In genomic region chr9:113156880-113157279, GRCh38 we compare ENCODE assay signal across 15 cellular contexts. TPM values are rescaled to one million over a fixed set of nuclear protein-coding genes. Genes with fewer than 3 reads are reported as not detected.
DNase-seq lines count a peak whose midpoint lies in the region; ATAC-seq, FAIRE-seq and TF ChIP-seq lines count a peak whose summit lies in the region.
"Had no signal": no experiment of that assay in that cellular context is flagged by ENCODE, and none has a peak within 500 bp of the region (broad histone marks: within the 10 kb centered on the region; RNA-seq: fewer than 3 reads in every experiment).

No MANE protein-coding gene starts in this region.

- CTCF ChIA-PET in CD8-positive, alpha-beta memory T cell (lab: Charles Lee): interaction anchor here (1.3 kb wide), 1 partner anchor 45 kb away, joined by 3 read pairs; no protein-coding TSS in a partner anchor
- CTCF ChIA-PET in HEK293 (lab: Yijun Ruan, JAX): interaction anchor here (0.6 to 3.8 kb wide), 2 partner anchors 45 to 68 kb away, joined by 7 to 14 read pairs; no protein-coding TSS in a partner anchor
- CTCF ChIA-PET in activated CD4-positive, alpha-beta memory T cell treated with anti-CD3 and anti-CD28 coated beads, Interleukin-2, amount 10 ng/mL, durations not matched to agents 7 days and 5 days (lab: Charles Lee): interaction anchor here (0.7 to 1.5 kb wide), 3 partner anchors 18 to 118 kb away, joined by 3 to 9 read pairs (median 3); partner anchors contain the start of gene CDC26

- H3K4me3 ChIP-seq in CD8-positive, alpha-beta memory T cell (ENCODE audit: low read length): no peak overlapping the region
- H3K4me3 ChIP-seq in HEK293 (ENCODE audit: low read depth, low read length): no peak overlapping the region
- no peak overlapping the region for H3K4me3 ChIP-seq in liver (ENCODE audit: low read depth in 1 of 3, low read length in 3 of 3)
- no peak overlapping the region for H3K4me3 ChIP-seq in heart left ventricle
- H3K4me3 ChIP-seq: esophagus squamous epithelium, Peyer's patch, tibial nerve had no signal

- peaks cover 15% of the 10 kb centered on the region for H3K4me1 ChIP-seq in CD8-positive, alpha-beta memory T cell (ENCODE audit: insufficient read depth, low read length)
- H3K4me1 ChIP-seq in HEK293 (ENCODE audit: control insufficient read depth, insufficient read depth, low read length): no peaks in the 10 kb centered on the region
- H3K4me1 ChIP-seq in liver (ENCODE audit: control insufficient read depth in 4 of 4, insufficient read depth in 4 of 4, low read length in 3 of 4): peaks cover 3 to 12% (median 8%) of the 10 kb centered on the region in 4 donors
- peaks cover 0 to 51% (median 13%) of the 10 kb centered on the region in 12 donors for H3K4me1 ChIP-seq in heart left ventricle

- WGBS in liver: 88% methylated on average over 1 of the region's 1 CpG
- 71 to 92% (median 76%) methylated on average over 1 of the region's 1 CpG for WGBS in heart left ventricle, 4 donors

- peaks cover 24 to 40% (median 31%) of the 10 kb centered on the region in 3 donors for H3K4me1 Mint-ChIP-seq in CD8-positive, alpha-beta memory T cell
- H3K4me1 Mint-ChIP-seq in activated CD4-positive, alpha-beta memory T cell treated with anti-CD3 and anti-CD28 coated beads, Interleukin-2, amount 10 ng/mL, durations not matched to agents 7 days and 5 days: peaks cover 36% of the 10 kb centered on the region

- peak overlapping the region in 5 of 8 donors; percentile 3 to 77 (median 39) for H3K27ac Mint-ChIP-seq in CD8-positive, alpha-beta memory T cell
- peak overlapping the region; percentile 11 for H3K27ac Mint-ChIP-seq in activated CD4-positive, alpha-beta memory T cell treated with anti-CD3 and anti-CD28 coated beads, Interleukin-2, amount 10 ng/mL, durations not matched to agents 7 days and 5 days

- no peaks in the 10 kb centered on the region for H3K9me3 ChIP-seq in CD8-positive, alpha-beta memory T cell (ENCODE audit: low read length)
- H3K9me3 ChIP-seq in HEK293 (ENCODE audit: control insufficient read depth, insufficient read depth, low read depth, low read length) (no peaks in the 10 kb centered on the region), liver (ENCODE audit: control insufficient read depth in 4 of 4, low read length in 3 of 4) (no peaks in the 10 kb centered on the region), heart left ventricle (no peaks in the 10 kb centered on the region)
- H3K9me3 ChIP-seq: esophagus squamous epithelium, Peyer's patch, tibial nerve had no signal

- H3K9me3 Mint-ChIP-seq in CD8-positive, alpha-beta memory T cell: no peaks in the 10 kb centered on the region
- H3K9me3 Mint-ChIP-seq in activated CD4-positive, alpha-beta memory T cell treated with anti-CD3 and anti-CD28 coated beads, Interleukin-2, amount 10 ng/mL, durations not matched to agents 7 days and 5 days: no peaks in the 10 kb centered on the region

- no peaks in the 10 kb centered on the region for H3K27me3 ChIP-seq in CD8-positive, alpha-beta memory T cell (ENCODE audit: insufficient read depth, low read length, poor library complexity, severe bottlenecking)
- no peaks in the 10 kb centered on the region for H3K27me3 ChIP-seq in liver (ENCODE audit: control insufficient read depth in 4 of 4, insufficient read depth in 4 of 4, low read length in 3 of 4)
- no peaks in the 10 kb centered on the region for H3K27me3 ChIP-seq in heart left ventricle
- H3K27me3 ChIP-seq: esophagus squamous epithelium, Peyer's patch, tibial nerve had no signal

- peak; percentile 20 to 31 for TF ChIP-seq RAD21 in liver (IDR thresholded peaks at IDR 0.05)

- intact Hi-C loops in heart left ventricle (cut with DNase I): loop anchor here in 2 of 10 donors (10.0 kb wide), 2 partner anchors 102 to 118 kb away; partner anchors contain the start of genes CDC26 (in 1 of the 2), PRPF4 (in 1 of the 2) and ZFP37 (in 1 of the 2)

- H3K9ac ChIP-seq in liver (ENCODE audit: low read depth in 1 of 2, low read length in 2 of 2): no peak overlapping the region

- peaks cover 0 to 30% (median 8%) of the 10 kb centered on the region in 3 donors for H3K36me3 Mint-ChIP-seq in CD8-positive, alpha-beta memory T cell
- H3K36me3 Mint-ChIP-seq in activated CD4-positive, alpha-beta memory T cell treated with anti-CD3 and anti-CD28 coated beads, Interleukin-2, amount 10 ng/mL, durations not matched to agents 7 days and 5 days (ENCODE audit: low read depth): peaks cover 16% of the 10 kb centered on the region

- H3K4me3 Mint-ChIP-seq in CD8-positive, alpha-beta memory T cell: no peak overlapping the region
- H3K4me3 Mint-ChIP-seq in activated CD4-positive, alpha-beta memory T cell treated with anti-CD3 and anti-CD28 coated beads, Interleukin-2, amount 10 ng/mL, durations not matched to agents 7 days and 5 days: no peak overlapping the region

- no peak for DNase-seq in CD8-positive, alpha-beta memory T cell
- no peak for DNase-seq in activated CD4-positive, alpha-beta memory T cell treated with anti-CD3 and anti-CD28 coated beads, Interleukin-2, amount 10 ng/mL, durations not matched to agents 7 days and 5 days
- no peak for DNase-seq in RCC 7860 (ENCODE audit: low spot score)
- no peak for DNase-seq in heart left ventricle
- DNase-seq: activated CD4-positive, alpha-beta T cell treated with anti-CD3 and anti-CD28 coated beads for 1 hour; dermis blood vessel endothelial cell; esophagus squamous epithelium; hippocampal formation; NCI-H1092; Peyer's patch had no signal

- FAIRE-seq in RCC 7860 (lab: Jason Lieb, UNC): no peak
- FAIRE-seq: G401.6 had no signal

- no peak for TF ChIP-seq POLR2A in heart left ventricle (IDR thresholded peaks at IDR 0.05)

- H3K27me3 Mint-ChIP-seq in CD8-positive, alpha-beta memory T cell: no peaks in the 10 kb centered on the region
- H3K27me3 Mint-ChIP-seq in activated CD4-positive, alpha-beta memory T cell treated with anti-CD3 and anti-CD28 coated beads, Interleukin-2, amount 10 ng/mL, durations not matched to agents 7 days and 5 days: no peaks in the 10 kb centered on the region

- no peaks in the 10 kb centered on the region for H3K36me3 ChIP-seq in CD8-positive, alpha-beta memory T cell (ENCODE audit: insufficient read depth, low read length)
- H3K36me3 ChIP-seq in HEK293 (ENCODE audit: control insufficient read depth in 2 of 2, insufficient read depth in 1 of 2, low read length in 2 of 2): peaks cover 0 to 24% of the 10 kb centered on the region in 2 experiments; a peak in 2 of 3 replicates
- peaks cover 0 to 19% (median 12%) of the 10 kb centered on the region in 4 donors for H3K36me3 ChIP-seq in liver (ENCODE audit: control insufficient read depth in 4 of 4, insufficient read depth in 3 of 4, low read depth in 1 of 4, low read length in 3 of 4)
- peaks cover 0 to 54% (median 38%) of the 10 kb centered on the region in 9 donors for H3K36me3 ChIP-seq in heart left ventricle

- ATAC-seq in HG03139 (IDR thresholded peaks at IDR 0.05; ENCODE audit: unreplicated experiment): no peak
- no peak for ATAC-seq in heart left ventricle

- no peak for TF ChIP-seq CTCF in HEK293 (tag by site-specific recombination; IDR thresholded peaks at IDR 0.05)
- peak; percentile 9 for TF ChIP-seq CTCF in liver (IDR thresholded peaks at IDR 0.05; ENCODE audit: low read depth, low read length, missing input control)
- no peak for TF ChIP-seq CTCF in heart left ventricle (IDR thresholded peaks at IDR 0.05)

- no peak overlapping the region for H3K27ac ChIP-seq in CD8-positive, alpha-beta memory T cell (ENCODE audit: low read depth, low read length)
- no peak overlapping the region for H3K27ac ChIP-seq in HEK293 (ENCODE audit: extremely low read depth, low read depth, low read length)
- H3K27ac ChIP-seq in liver (ENCODE audit: low read depth in 1 of 2, low read length in 2 of 2): no peak overlapping the region
- H3K27ac ChIP-seq in heart left ventricle: peak overlapping the region in 1 of 12 donors; percentile 17
- H3K27ac ChIP-seq: esophagus squamous epithelium, Peyer's patch, tibial nerve had no signal

- POLR2A ChIA-PET in CD8-positive, alpha-beta memory T cell (lab: Charles Lee): no interaction called here
- POLR2A ChIA-PET in HEK293 (lab: Yijun Ruan, JAX): interaction anchor here (0.8 kb wide), 1 partner anchor 64 kb away, joined by 3 read pairs; the partner anchor contains the start of genes FKBP15 and SLC31A1
- POLR2A ChIA-PET in activated CD4-positive, alpha-beta memory T cell treated with anti-CD3 and anti-CD28 coated beads, Interleukin-2, amount 10 ng/mL, durations not matched to agents 7 days and 5 days (lab: Charles Lee): interaction anchor here (0.9 to 1.4 kb wide), 2 partner anchors 10 to 64 kb away, joined by 3 to 5 read pairs; partner anchors contain the start of gene FKBP15

TF ChIP-seq in HEK293, 187 proteins besides CTCF, POLR2A, EP300 and RAD21:
- TF ChIP-seq ZNF660 (tag by site-specific recombination; IDR thresholded peaks at IDR 0.05): no peak
- no peak for TF ChIP-seq ZNF600 (tag by site-specific recombination; IDR thresholded peaks at IDR 0.05)
- no peak for TF ChIP-seq ZBTB48 (tag by site-specific recombination; IDR thresholded peaks at IDR 0.05)
- TF ChIP-seq ZNF391 (tag by site-specific recombination; IDR thresholded peaks at IDR 0.05; ENCODE audit: borderline replicate concordance, low read depth): no peak
- no peak for TF ChIP-seq KLF8 (tag by site-specific recombination; IDR thresholded peaks at IDR 0.05)
- TF ChIP-seq ZNF654 (tag by site-specific recombination; IDR thresholded peaks at IDR 0.05; ENCODE audit: low read depth): peak; percentile 25; the same call in 1 of the 2 replicates
TF ChIP-seq in HEK293: peak in this region for 1.

TF ChIP-seq in liver, 16 proteins besides CTCF, POLR2A, EP300 and RAD21:
- TF ChIP-seq FOXA2 (IDR thresholded peaks at IDR 0.05) (no peak), SP1 (IDR thresholded peaks at IDR 0.05) (no peak), GABPA (IDR thresholded peaks at IDR 0.05 in 1 of 2, conservative IDR thresholded peaks at IDR 0.05 in 1 of 2) (no peak), MAX (IDR thresholded peaks at IDR 0.05) (no peak), RXRA (IDR thresholded peaks at IDR 0.05) (no peak), HNF4G (IDR thresholded peaks at IDR 0.05) (no peak)

RNA-seq across cellular contexts. Expression of gene SLC31A2, which starts 6.1 kb away (rescaled TPM):
- 1 to 10 TPM; 5.4 to 5.9 TPM for total RNA-seq in CD8-positive, alpha-beta memory T cell
- 5.2 TPM for polyA plus RNA-seq in CD8-positive, alpha-beta memory T cell
- total RNA-seq in activated CD4-positive, alpha-beta memory T cell treated with anti-CD3 and anti-CD28 coated beads, Interleukin-2, amount 10 ng/mL, durations not matched to agents 7 days and 5 days: 1 to 10 TPM; 3.6 TPM
- total RNA-seq in liver: 10 to 100 TPM in 1 of 2 donors, 1 to 10 TPM in 1; 7.2 to 28.5 TPM
- polyA plus RNA-seq in liver: 10 to 100 TPM; 19.0 to 30.6 TPM
- 10 to 100 TPM in 6 of 9 donors, 1 to 10 TPM in 3; 5.2 to 26.4 (median 13.8) TPM for total RNA-seq in heart left ventricle
- 10 to 100 TPM in 1 of 2 donors, 1 to 10 TPM in 1; 9.6 to 17.8 TPM for polyA plus RNA-seq in heart left ventricle
